28 cellular contexts compared by ENCODE assay signal in genomic region chr9:117903453-117903852, GRCh38.
"Had no signal": no experiment of that assay in that cellular context is flagged by ENCODE, and none has a peak within 500 bp of the region (broad histone marks: within the 10 kb centered on the region; RNA-seq: fewer than 3 reads in every experiment).

No MANE protein-coding gene starts in this region.

- H3K4me1 Mint-ChIP-seq: stimulated activated effector memory CD8-positive, alpha-beta T cell treated with anti-CD3 and anti-CD28 coated beads, Interleukin-12 subunit alpha, Interleukin-12 subunit beta, amount 100 ng/mL, for 72 hours; stimulated activated memory B cell treated with anti-CD40 and anti-IgM and Interleukin-4, amounts not matched to agents 10 μg/mL and 1 μg/mL and 100 μg/mL, for 72 hours; stimulated activated naive B cell treated with anti-CD40 and anti-IgM and Interleukin-4, amounts not matched to agents 10 μg/mL and 1 μg/mL and 100 μg/mL, for 72 hours; stimulated activated naive CD8-positive, alpha-beta T cell treated with anti-CD3 and anti-CD28 coated beads, Interleukin-15, amount 100 ng/mL, for 72 hours had no signal

- DNase-seq: stimulated activated CD4-positive, alpha-beta T cell treated with anti-CD3 and anti-CD28 coated beads, Interleukin-2, amount 100 ng/mL, for 48 hours; stimulated activated CD4-positive, alpha-beta T cell treated with anti-CD3 and anti-CD28 coated beads, Interleukin-4, amount 100 ng/mL, for 1 hour; stimulated activated CD4-positive, alpha-beta T cell treated with anti-CD3 and anti-CD28 coated beads, Interleukin-4, amount 100 ng/mL, for 24 hours; stimulated activated CD4-positive, alpha-beta T cell treated with anti-CD3 and anti-CD28 coated beads, Interleukin-4, amount 100 ng/mL, for 4 hours; stimulated activated CD8-positive, alpha-beta memory T cell treated with anti-CD3 and anti-CD28 coated beads, Interleukin-4, amount 100 ng/mL, for 48 hours; stimulated activated naive B cell treated with anti-CD40 and anti-IgM and Interleukin-4, amounts not matched to agents 10 μg/mL and 1 μg/mL and 100 μg/mL, for 72 hours; stimulated activated naive CD4-positive, alpha-beta T cell; stimulated activated naive CD4-positive, alpha-beta T cell treated with Interleukin-2 at 50 U/mL for 16 hours; stimulated activated naive CD8-positive, alpha-beta T cell treated with anti-CD3 and anti-CD28 coated beads, Interleukin-15, amount 100 ng/mL, for 72 hours; stimulated activated naive CD8-positive, alpha-beta T cell treated with anti-CD3 and anti-CD28 coated beads, Interleukin-15, Interleukin-2, amounts not matched to agents 100 U/mL and 50 U/mL, for 24 hours; stomach; substantia nigra; testis; thyroid gland; tibial artery; transverse colon; trophoblast cell; upper lobe of left lung; upper lobe of right lung; uterus had no signal

- H3K9me3 Mint-ChIP-seq: stimulated activated effector memory CD8-positive, alpha-beta T cell treated with anti-CD3 and anti-CD28 coated beads, Interleukin-12 subunit alpha, Interleukin-12 subunit beta, amount 100 ng/mL, for 72 hours; type B pancreatic cell had no signal

- H3K27ac Mint-ChIP-seq: stimulated activated effector memory CD8-positive, alpha-beta T cell treated with anti-CD3 and anti-CD28 coated beads, Interleukin-12 subunit alpha, Interleukin-12 subunit beta, amount 100 ng/mL, for 72 hours; stimulated activated memory B cell treated with anti-CD40 and anti-IgM and Interleukin-4, amounts not matched to agents 10 μg/mL and 1 μg/mL and 100 μg/mL, for 72 hours; stimulated activated naive B cell treated with anti-CD40 and anti-IgM and Interleukin-4, amounts not matched to agents 10 μg/mL and 1 μg/mL and 100 μg/mL, for 72 hours; stimulated activated naive CD8-positive, alpha-beta T cell treated with anti-CD3 and anti-CD28 coated beads, Interleukin-15, amount 100 ng/mL, for 72 hours; stimulated activated naive CD8-positive, alpha-beta T cell treated with anti-CD3 and anti-CD28 coated beads, Interleukin-15, Interleukin-2, amounts not matched to agents 100 ng/mL and 50 ng/mL, for 24 hours; type B pancreatic cell had no signal

- H3K36me3 Mint-ChIP-seq: stimulated activated effector memory CD8-positive, alpha-beta T cell treated with anti-CD3 and anti-CD28 coated beads, Interleukin-12 subunit alpha, Interleukin-12 subunit beta, amount 100 ng/mL, for 72 hours; stimulated activated naive B cell treated with anti-CD40 and anti-IgM and Interleukin-4, amounts not matched to agents 10 μg/mL and 1 μg/mL and 100 μg/mL, for 72 hours; type B pancreatic cell had no signal

- H3K4me1 ChIP-seq: stomach, suprapubic skin, testis, thyroid gland, tibial artery, tibial nerve, transverse colon, upper lobe of left lung, upper lobe of right lung, uterus, vagina had no signal

- H3K4me3 Mint-ChIP-seq: stimulated activated effector memory CD8-positive, alpha-beta T cell treated with anti-CD3 and anti-CD28 coated beads, Interleukin-12 subunit alpha, Interleukin-12 subunit beta, amount 100 ng/mL, for 72 hours; stimulated activated memory B cell treated with anti-CD40 and anti-IgM and Interleukin-4, amounts not matched to agents 10 μg/mL and 1 μg/mL and 100 μg/mL, for 72 hours; stimulated activated naive B cell treated with anti-CD40 and anti-IgM and Interleukin-4, amounts not matched to agents 10 μg/mL and 1 μg/mL and 100 μg/mL, for 72 hours; stimulated activated naive CD8-positive, alpha-beta T cell treated with anti-CD3 and anti-CD28 coated beads, Interleukin-15, amount 100 ng/mL, for 72 hours; stimulated activated naive CD8-positive, alpha-beta T cell treated with anti-CD3 and anti-CD28 coated beads, Interleukin-15, Interleukin-2, amounts not matched to agents 100 ng/mL and 50 ng/mL, for 24 hours; type B pancreatic cell had no signal

- H3K4me3 ChIP-seq: stomach, suprapubic skin, testis, thoracic aorta, thyroid gland, tibial artery, tibial nerve, transverse colon, upper lobe of left lung, upper lobe of right lung, uterus, vagina had no signal

- ATAC-seq: stimulated activated effector memory CD8-positive, alpha-beta T cell treated with anti-CD3 and anti-CD28 coated beads, Interleukin-12 subunit alpha, Interleukin-12 subunit beta, amount 100 ng/mL, for 72 hours; stimulated activated memory B cell treated with anti-CD40 and anti-IgM and Interleukin-4, amounts not matched to agents 10 μg/mL and 1 μg/mL and 100 μg/mL, for 72 hours; stimulated activated naive B cell treated with anti-CD40 and anti-IgM and Interleukin-4, amounts not matched to agents 10 μg/mL and 1 μg/mL and 100 μg/mL, for 72 hours; stimulated activated naive CD8-positive, alpha-beta T cell treated with anti-CD3 and anti-CD28 coated beads, Interleukin-15, amount 100 ng/mL, for 72 hours; stimulated activated naive CD8-positive, alpha-beta T cell treated with anti-CD3 and anti-CD28 coated beads, Interleukin-15, Interleukin-2, amounts not matched to agents 100 U/mL and 50 U/mL, for 24 hours; upper lobe of right lung had no signal

- H3K9me3 ChIP-seq: stomach, suprapubic skin, testis, thoracic aorta, thyroid gland, tibial artery, tibial nerve, transverse colon, upper lobe of left lung, upper lobe of right lung, uterus, vagina had no signal

- H3K36me3 ChIP-seq: stomach, suprapubic skin, thoracic aorta, thyroid gland, tibial artery, tibial nerve, transverse colon, upper lobe of left lung, upper lobe of right lung, uterus, vagina had no signal

- H3K27ac ChIP-seq: stomach, suprapubic skin, testis, thoracic aorta, thyroid gland, tibial artery, tibial nerve, transverse colon, upper lobe of left lung, upper lobe of right lung, uterus, vagina had no signal

- H3K27me3 ChIP-seq: stomach, suprapubic skin, testis, thyroid gland, tibial artery, tibial nerve, transverse colon, upper lobe of left lung, upper lobe of right lung, uterus, vagina had no signal
